In the genomic region with DNA sequence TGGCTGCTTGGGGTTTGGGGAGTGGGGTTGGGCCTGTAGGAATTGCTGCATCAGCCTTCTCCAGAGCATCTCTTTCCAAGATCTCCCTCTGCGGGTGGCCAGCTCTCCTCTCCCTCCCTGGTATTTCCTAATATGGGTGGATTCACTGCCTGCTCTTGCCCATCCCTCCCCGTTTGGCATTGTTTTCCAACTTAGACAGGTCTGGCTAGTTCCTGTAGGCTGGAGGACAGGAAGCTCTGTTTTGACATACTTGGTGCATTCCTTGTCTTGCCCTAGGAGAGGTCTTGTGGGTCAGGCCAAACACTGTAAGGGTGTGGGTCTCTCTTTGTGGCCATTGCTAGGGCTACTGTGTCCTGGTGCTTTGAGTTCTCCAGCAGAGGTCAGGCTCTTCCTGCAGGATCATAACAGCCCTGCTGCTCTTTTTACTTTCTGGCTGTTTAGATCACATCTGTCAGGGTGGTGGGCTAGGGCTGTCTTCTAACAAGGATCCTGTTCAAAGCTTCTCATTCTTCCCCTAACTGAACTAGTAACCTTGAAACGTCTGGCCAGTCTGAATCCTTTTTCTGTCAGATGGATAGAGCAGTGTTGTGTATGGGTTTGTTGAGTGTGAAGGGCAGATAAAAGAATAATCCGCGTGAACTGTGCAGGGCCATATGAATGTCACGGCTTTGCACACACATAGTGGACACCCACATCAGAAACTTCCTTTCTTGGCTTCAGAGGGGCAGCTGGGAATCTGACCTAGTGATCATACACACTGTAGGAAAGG, we compare ENCODE assay signal across 9 cellular contexts. TPM values are rescaled to one million over a fixed set of nuclear protein-coding genes. Genes with fewer than 3 reads are reported as not detected.
DNase-seq lines count a peak whose midpoint lies in the region; ATAC-seq and TF ChIP-seq lines count a peak whose summit lies in the region.
"Had no signal": no experiment of that assay in that cellular context is flagged by ENCODE, and none has a peak within 500 bp of the region (broad histone marks: within the 10 kb centered on the region; RNA-seq: fewer than 3 reads in every experiment).

No MANE protein-coding gene starts in this region.

- H3K27me3 Mint-ChIP-seq in T-helper 17 cell, result no peaks in the 10 kb centered on the region
- H3K27me3 Mint-ChIP-seq: memory B cell had no signal

- intact Hi-C loops in prostate gland (cut with DNase I), result loop anchor here (5.0 kb wide), 1 partner anchor 65 kb away; a partner anchor contains a TSS

- H3K4me3 ChIP-seq in prostate gland, result no peak overlapping the region

- H3K36me3 Mint-ChIP-seq in T-helper 17 cell (ENCODE audit: low read depth), result peaks cover 9% of the 10 kb centered on the region

- H3K9me3 ChIP-seq in T-helper 17 cell (ENCODE audit: control insufficient read depth, low read length, poor library complexity, severe bottlenecking) (no peaks in the 10 kb centered on the region), prostate gland (no peaks in the 10 kb centered on the region)

- H3K36me3 ChIP-seq in prostate gland, result peaks cover 0 to 6% of the 10 kb centered on the region in 2 donors

- TF ChIP-seq CTCF in prostate gland (IDR thresholded peaks at IDR 0.05), result peak; percentile 10 to 72 (median 46)

- in situ Hi-C loops in G401 (cut with HindIII; ENCODE audit: low sequenced_read_pairs), result no loop called here

- H3K27ac Mint-ChIP-seq in T-helper 17 cell, result peak overlapping the region; percentile 68
- H3K27ac Mint-ChIP-seq: memory B cell had no signal

- peaks cover 6% of the 10 kb centered on the region for H3K4me1 Mint-ChIP-seq in T-helper 17 cell

- DNase-seq in G401 (ENCODE audit: low spot score), result peak; percentile 78
- no peak for DNase-seq in T-helper 17 cell
- peak; percentile 85 for DNase-seq in globus pallidus (ENCODE audit: low spot score)
- DNase-seq in prostate gland (ENCODE audit: low spot score), result peak; percentile 90
- DNase-seq in activated effector memory CD4-positive, alpha-beta T cell treated with anti-CD3 and anti-CD28 coated beads, Interleukin-2, amount 50 U/mL, for 16 hours, result no peak
- no peak for DNase-seq in activated CD4-positive, alpha-beta T cell treated with anti-CD3 and anti-CD28 coated beads for 48 hours
- no peak for DNase-seq in activated CD4-positive, CD25-positive, alpha-beta regulatory T cell treated with anti-CD3 and anti-CD28 coated beads, Interleukin-2, amount 50 U/mL, for 72 hours
- DNase-seq in HuH-7 (ENCODE audit: low spot score), result no peak

- H3K27me3 ChIP-seq in prostate gland (replicated peaks; ENCODE audit: insufficient read depth), result no peaks in the 10 kb centered on the region

- no peak for ATAC-seq in T-helper 17 cell

- 40% methylated on average over 6 of the region's 6 CpGs for WGBS in prostate gland

- peak overlapping the region; percentile 75 to 80 for H3K27ac ChIP-seq in prostate gland

- peaks cover 8% of the 10 kb centered on the region for H3K4me1 ChIP-seq in prostate gland (replicated peaks)

- no peak overlapping the region for H3K4me3 Mint-ChIP-seq in T-helper 17 cell
- H3K4me3 Mint-ChIP-seq: memory B cell had no signal

- no peak for TF ChIP-seq POLR2A in prostate gland (IDR thresholded peaks at IDR 0.05)

RNA-seq across cellular contexts. Expression of a gene that starts 18.3 kb away (rescaled TPM):
- 20.4 and 27.6 TPM in 2 replicates for total RNA-seq in G401 (2014; rRNA removed; shearing (Covaris generic))
- total RNA-seq in T-helper 17 cell (10 to 100 TPM; 19.2 to 21.9 TPM), prostate gland (10 to 100 TPM; 42.8 to 62.8 TPM)

RNA-seq across cellular contexts. Expression of a gene that starts 38.6 kb away (rescaled TPM):
- total RNA-seq in G401 (2014; rRNA removed; shearing (Covaris generic)), result 595 and 685 TPM in 2 replicates
- total RNA-seq in T-helper 17 cell (100 to 1,000 TPM; 517 to 546 TPM), prostate gland (100 to 1,000 TPM; 385 to 501 TPM)

RNA-seq across cellular contexts. Expression of a gene that starts 43.7 kb away (rescaled TPM):
- 41.7 and 46.3 TPM in 2 replicates for total RNA-seq in G401 (2014; rRNA removed; shearing (Covaris generic))
- total RNA-seq in T-helper 17 cell (10 to 100 TPM; 21.3 to 24.4 TPM), prostate gland (10 to 100 TPM; 72.4 to 94.5 TPM)

Comparison
In these comparisons a context has a peak if more than half of its experiments do, and no peak if none do; other contexts are left out.
1. DNase-seq: peak in G401 (single experiment), globus pallidus (single experiment) and prostate gland (single experiment); none in T-helper 17 cell (0 of 3), activated effector memory CD4-positive, alpha-beta T cell treated with anti-CD3 and anti-CD28 coated beads, Interleukin-2, amount 50 U/mL, for 16 hours (single experiment), activated CD4-positive, alpha-beta T cell treated with anti-CD3 and anti-CD28 coated beads for 48 hours (single experiment), activated CD4-positive, CD25-positive, alpha-beta regulatory T cell treated with anti-CD3 and anti-CD28 coated beads, Interleukin-2, amount 50 U/mL, for 72 hours (single experiment) and HuH-7 (single experiment).